In genomic region chr16:12646490-12647274, GRCh38 we compare ENCODE assay signal across 8 cellular contexts.
DNase-seq lines count a peak whose midpoint lies in the region; ATAC-seq, FAIRE-seq and TF ChIP-seq lines count a peak whose summit lies in the region.

No MANE protein-coding gene starts in this region.

- H3K4me3 Mint-ChIP-seq in WTC11 (no peak overlapping the region), chondrocyte (ENCODE audit: unreplicated experiment) (no peak overlapping the region)

- TF ChIP-seq CTCF in choroid plexus epithelial cell (conservative IDR thresholded peaks at IDR 0.05; ENCODE audit: low read depth, low read length) (no peak), WTC11 (IDR thresholded peaks at IDR 0.05) (no peak), chondrocyte (IDR thresholded peaks at IDR 0.05) (no peak)

- ATAC-seq in HG03280 (IDR thresholded peaks at IDR 0.05; ENCODE audit: unreplicated experiment) (no peak), WTC11 (no peak)

- no peak overlapping the region for H3K4me3 ChIP-seq in choroid plexus epithelial cell (ENCODE audit: low read depth, low read length)

- in situ Hi-C loops in SK-MEL-5 (cut with HindIII; ENCODE audit: low pct_unique_long_range_greater_than_20kb, low sequenced_read_pairs) = no loop called here

- H3K27ac Mint-ChIP-seq in WTC11 (no peak overlapping the region), chondrocyte (ENCODE audit: unreplicated experiment) (no peak overlapping the region)

- FAIRE-seq in GM18507 (lab: Jason Lieb, UNC) = peak; percentile 69

- no peaks in the 10 kb centered on the region for H3K4me1 Mint-ChIP-seq in WTC11
- H3K4me1 Mint-ChIP-seq in chondrocyte (ENCODE audit: low read depth) = peaks cover 17% of the 10 kb centered on the region

- CTCF ChIA-PET in WTC11 (lab: Charles Lee) = no interaction called here

- H3K9me3 Mint-ChIP-seq in WTC11 (peaks cover 11% of the 10 kb centered on the region), chondrocyte (ENCODE audit: low read depth) (peaks cover 6% of the 10 kb centered on the region)

- H3K27me3 Mint-ChIP-seq in WTC11 (ENCODE audit: low read depth) (peaks cover 2% of the 10 kb centered on the region; the same call in 1 of the 2 replicates), chondrocyte (ENCODE audit: low read depth) (peaks cover 2% of the 10 kb centered on the region)

- H3K36me3 Mint-ChIP-seq in WTC11 = no peaks in the 10 kb centered on the region
- no peaks in the 10 kb centered on the region for H3K36me3 Mint-ChIP-seq in chondrocyte (ENCODE audit: low read depth)

- no peak for DNase-seq in GM18507 (ENCODE audit: extremely low spot score, insufficient read length, low read depth)
- peak; percentile 20 for DNase-seq in SK-MEL-5 (ENCODE audit: low read depth, low spot score)
- peak; percentile 3 for DNase-seq in choroid plexus epithelial cell (ENCODE audit: low read depth)
- DNase-seq in stimulated activated CD4-positive, alpha-beta T cell treated with anti-CD3 and anti-CD28 coated beads, Interleukin-12 subunit alpha, Interleukin-12 subunit beta, amount 100 ng/mL, for 24 hours (ENCODE audit: low read depth in 2 of 2) = peak; percentile 3 to 4
- no peak for DNase-seq in effector CD8-positive, alpha-beta T cell (lab: John Stamatoyannopoulos, UW)
- no peak for DNase-seq in WTC11 (ENCODE audit: low spot score)
- no peak for DNase-seq in chondrocyte (ENCODE audit: low spot score)

- POLR2A ChIA-PET in WTC11 (lab: Charles Lee) = no interaction called here

TF ChIP-seq in WTC11, 78 proteins besides CTCF, POLR2A, EP300 and RAD21:
- TF ChIP-seq ZNF512 (CRISPR knock-in tag; IDR thresholded peaks at IDR 0.05; ENCODE audit: borderline replicate concordance) (no peak), MXD4 (CRISPR knock-in tag; IDR thresholded peaks at IDR 0.05; ENCODE audit: borderline replicate concordance) (no peak), ZNF425 (CRISPR knock-in tag; conservative IDR thresholded peaks at IDR 0.05) (no peak), ZMAT4 (CRISPR knock-in tag; IDR thresholded peaks at IDR 0.05) (no peak), MLX (CRISPR knock-in tag; IDR thresholded peaks at IDR 0.05) (no peak), JUN (CRISPR knock-in tag; IDR thresholded peaks at IDR 0.05) (no peak)
TF ChIP-seq in WTC11: peak in this region for 0.

Comparison
In these comparisons a context has a peak if more than half of its experiments do, and no peak if none do; other contexts are left out.
1. DNase-seq: peak in SK-MEL-5 (single experiment), choroid plexus epithelial cell (single experiment) and stimulated activated CD4-positive, alpha-beta T cell treated with anti-CD3 and anti-CD28 coated beads, Interleukin-12 subunit alpha, Interleukin-12 subunit beta, amount 100 ng/mL, for 24 hours (2 of 2); none in GM18507 (single experiment), effector CD8-positive, alpha-beta T cell (single experiment), WTC11 (single experiment) and chondrocyte (single experiment).